8 cellular contexts compared by ENCODE assay signal in the genomic region with DNA sequence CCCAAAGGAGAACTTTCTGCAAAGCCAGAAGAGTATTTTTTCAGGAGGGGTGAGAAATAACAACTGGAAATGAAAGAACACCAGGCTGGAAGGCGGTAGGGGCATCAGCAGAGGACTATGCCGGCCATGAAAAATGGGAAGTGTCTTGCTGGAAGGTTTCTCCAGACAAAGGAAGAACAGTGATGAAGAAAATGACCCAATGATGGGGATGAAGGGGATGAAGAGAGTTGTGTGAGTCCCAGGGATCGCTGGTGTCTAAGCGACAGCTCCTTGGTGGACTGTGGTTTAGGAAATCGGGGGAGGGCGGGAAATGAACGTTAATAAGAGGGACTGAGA. TPM values are rescaled to one million over a fixed set of nuclear protein-coding genes. Genes with fewer than 3 reads are reported as not detected.
DNase-seq lines count a peak whose midpoint lies in the region; ATAC-seq and TF ChIP-seq lines count a peak whose summit lies in the region.

No MANE protein-coding gene starts in this region.

- H3K4me3 ChIP-seq in GM23248, result peak overlapping the region; percentile 61
- H3K4me3 ChIP-seq in PC-3 (ENCODE audit: low read length), result peak overlapping the region; percentile 65
- H3K4me3 ChIP-seq in esophagus muscularis mucosa, result peak overlapping the region; percentile 48 to 60 (median 52)
- H3K4me3 ChIP-seq in rectal smooth muscle tissue (ENCODE audit: low read length), result peak overlapping the region; percentile 73

- BruUV-seq in PC-3 (replicated peaks; lab: Mats Ljungman, UMichigan), result no TSS peak

- H3F3A ChIP-seq in GM23248 (ENCODE audit: insufficient read depth) (peaks cover 14% of the 10 kb centered on the region), PC-3 (ENCODE audit: low read length, unreplicated experiment) (no peaks in the 10 kb centered on the region)

- whole genome bisulfite sequencing in GM23248 (ENCODE audit: low coverage in 1 of 2, low lambda C conversion rate in 2 of 2, missing lambda C conversion rate in 2 of 2), 2 experiments, result 13 to 15% methylated on average over 6 to 7 of the region's 7 CpGs
- WGBS in esophagus muscularis mucosa, result 6% methylated on average over 7 of the region's 7 CpGs

- H3K27ac ChIP-seq in GM23248 (no peak overlapping the region), PC-3 (ENCODE audit: low read length) (no peak overlapping the region), esophagus muscularis mucosa (replicated peaks in 1 of 4) (peak overlapping the region in 1 of 4 donors; percentile 26), rectal smooth muscle tissue (ENCODE audit: low read depth, low read length) (no peak overlapping the region)

- H3K4me1 ChIP-seq in GM23248 (ENCODE audit: insufficient read depth) (no peaks in the 10 kb centered on the region), PC-3 (ENCODE audit: insufficient read depth, low read length) (peaks cover 12% of the 10 kb centered on the region), esophagus muscularis mucosa (peaks cover 12 to 21% (median 18%) of the 10 kb centered on the region in 4 donors), rectal smooth muscle tissue (ENCODE audit: control insufficient read depth, insufficient read depth, low read length) (peaks cover 4% of the 10 kb centered on the region)

- in situ Hi-C loops in GM23248 (cut with MboI), result loop anchor here (10.0 kb wide), 1 partner anchor 218 kb away; no protein-coding TSS in a partner anchor

- no peaks in the 10 kb centered on the region for H4K20me1 ChIP-seq in GM23248 (ENCODE audit: insufficient read depth)
- no peaks in the 10 kb centered on the region for H4K20me1 ChIP-seq in PC-3 (ENCODE audit: low read length)

- no peak for TF ChIP-seq CTCF in PC-3 (conservative IDR thresholded peaks at IDR 0.05; ENCODE audit: low read depth, low read length)
- TF ChIP-seq CTCF in esophagus muscularis mucosa (IDR thresholded peaks at IDR 0.05), result no peak

- TF ChIP-seq EP300 in esophagus muscularis mucosa (IDR thresholded peaks at IDR 0.05), result no peak

- intact Hi-C loops in PC-3 (cut with micrococcal nuclease) (no loop called here), esophagus muscularis mucosa (cut with DNase I) (no loop called here)

- H3K9me2 ChIP-seq in GM23248 (ENCODE audit: insufficient read depth) (no peaks in the 10 kb centered on the region), PC-3 (replicated peaks; ENCODE audit: low read length) (no peaks in the 10 kb centered on the region)

- H3K36me3 ChIP-seq in GM23248 (ENCODE audit: low read depth) (no peaks in the 10 kb centered on the region), PC-3 (ENCODE audit: low read depth, low read length) (no peaks in the 10 kb centered on the region), esophagus muscularis mucosa (no peaks in the 10 kb centered on the region), rectal smooth muscle tissue (ENCODE audit: control insufficient read depth, insufficient read depth, low read length) (no peaks in the 10 kb centered on the region)

- DNase-seq in GM23248, result no peak
- DNase-seq in PC-3, result no peak
- no peak for DNase-seq in esophagus muscularis mucosa (ENCODE audit: extremely low spot score)
- no peak for DNase-seq in iPS-NIHi11 (ENCODE audit: low spot score)
- no peak for DNase-seq in HUDEP-2 (lab: John Stamatoyannopoulos, UW; ENCODE audit: unreplicated experiment in 76 of 76)
- DNase-seq in C1 segment of cervical spinal cord (lab: John Stamatoyannopoulos, UW), result no peak
- DNase-seq in NCI-H345 (lab: John Stamatoyannopoulos, UW), result no peak

- no peak for TF ChIP-seq POLR2A in esophagus muscularis mucosa (IDR thresholded peaks at IDR 0.05; ENCODE audit: low read depth)

- H3K4me2 ChIP-seq in GM23248 (ENCODE audit: unreplicated experiment) (peak overlapping the region; percentile 74), PC-3 (ENCODE audit: low read length) (peak overlapping the region; percentile 87)

- H2AFZ ChIP-seq in GM23248 (peak overlapping the region; percentile 48), PC-3 (ENCODE audit: low read length) (peak overlapping the region; percentile 89)

- H3K9ac ChIP-seq in GM23248 (no peak overlapping the region), PC-3 (ENCODE audit: low read length) (no peak overlapping the region), rectal smooth muscle tissue (ENCODE audit: low read length) (peak overlapping the region; percentile 37)

- H3K9me3 ChIP-seq in GM23248 (ENCODE audit: low read depth), result no peaks in the 10 kb centered on the region
- H3K9me3 ChIP-seq in PC-3 (ENCODE audit: low read length), result no peaks in the 10 kb centered on the region
- H3K9me3 ChIP-seq in esophagus muscularis mucosa, result no peaks in the 10 kb centered on the region

- ATAC-seq in PC-3, result no peak

- H3K27me3 ChIP-seq in GM23248 (replicated peaks; ENCODE audit: insufficient read depth), result peaks cover 20% of the 10 kb centered on the region
- H3K27me3 ChIP-seq in PC-3 (ENCODE audit: low read length), result no peaks in the 10 kb centered on the region
- H3K27me3 ChIP-seq in esophagus muscularis mucosa, result peaks cover 0 to 63% (median 13%) of the 10 kb centered on the region in 4 donors
- H3K27me3 ChIP-seq in rectal smooth muscle tissue (ENCODE audit: control insufficient read depth, insufficient read depth, low read length), result no peaks in the 10 kb centered on the region

- POLR2A ChIA-PET in PC-3 (lab: Charles Lee; ENCODE audit: unreplicated experiment), result interaction anchor here (0.6 kb wide), 1 partner anchor 76 kb away, joined by 5 read pairs; a partner anchor contains a TSS

- H3K79me2 ChIP-seq in GM23248 (ENCODE audit: insufficient read depth) (no peaks in the 10 kb centered on the region), PC-3 (ENCODE audit: low read length) (no peaks in the 10 kb centered on the region)

- CTCF ChIA-PET in PC-3 (lab: Charles Lee), result interaction anchor here (0.6 to 2.8 kb wide), 4 partner anchors 9 to 145 kb away, joined by 4 to 26 read pairs (median 4); no protein-coding TSS in a partner anchor

RNA-seq across cellular contexts. Expression of a gene that starts 0.6 kb away (rescaled TPM):
- total RNA-seq in GM23248 (2014; rRNA removed; shearing (Covaris generic)), result not detected in 2 replicates
- not detected in 2 replicates for polyA plus RNA-seq in GM23248 (2016; fragmentation: Nextera tagmentation; extraction: Ambion mirVana)
- total RNA-seq in PC-3 (2014; rRNA removed) (0.29 and 0.40 TPM in 2 replicates), esophagus muscularis mucosa (1 to 10 TPM in 1 of 4 donors, under 1 TPM in 2, not detected in 1; under 0.01 to 1.1 (median 0.29) TPM)

RNA-seq across cellular contexts. Expression of a gene that starts 14.4 kb away (rescaled TPM):
- 40.9 and 60.6 TPM in 2 replicates for total RNA-seq in GM23248 (2014; rRNA removed; shearing (Covaris generic))
- polyA plus RNA-seq in GM23248 (2016; fragmentation: Nextera tagmentation; extraction: Ambion mirVana), result 92.4 and 101 TPM in 2 replicates
- total RNA-seq in PC-3 (2014; rRNA removed) (47.2 and 49.4 TPM in 2 replicates), esophagus muscularis mucosa (100 to 1,000 TPM; 157 to 210 (median 183) TPM)
